ENCODE assay signal across 8 cellular contexts in genomic region chr16:66696669-66697630, GRCh38. TPM values are rescaled to one million over a fixed set of nuclear protein-coding genes. Genes with fewer than 3 reads are reported as not detected.
A peak's percentile ranks its signal among the peaks of the same experiment; 100 is the strongest.
DNase-seq lines count a peak whose midpoint lies in the region; ATAC-seq and TF ChIP-seq lines count a peak whose summit lies in the region.

CMTM4 (minus strand) TSS chr16:66696743; CDS start chr16:66696525, 218 bp downstream.

- peak within 1 kb of the TSS; percentile 62 to 68 for H3K4me3 ChIP-seq in left lung

- peaks cover 12 to 57% of the 10 kb centered on the region in 2 donors for H3K4me1 ChIP-seq in left lung

- peak within 1 kb of the TSS; percentile 73 to 82 for H3K27ac ChIP-seq in left lung

- ATAC-seq in GM18861 (IDR thresholded peaks at IDR 0.05; ENCODE audit: unreplicated experiment): peak; percentile 73
- ATAC-seq in HG03103 (IDR thresholded peaks at IDR 0.05; ENCODE audit: low read depth, unreplicated experiment): peak; percentile 88
- ATAC-seq in left lung: peak; percentile 93

- no peaks in the 10 kb centered on the region for H3K27me3 ChIP-seq in left lung

- intact Hi-C loops in left lung (cut with DNase I): no loop called here

- DNase-seq in AG08395 (ENCODE audit: low spot score) (peak; percentile 95), NCI-H460 (ENCODE audit: extremely low read depth, low read depth) (peak; percentile 92), dedifferentiated amniotic fluid mesenchymal stem cell (ENCODE audit: extremely low spot score) (peak; percentile 65), left lung (peak; percentile 89 to 98)
- peak; percentile 71 for DNase-seq in activated CD4-positive, alpha-beta T cell treated with anti-CD3 and anti-CD28 coated beads, Interleukin-2, amount 50 U/mL, for 1 hour
- peak; percentile 62 for DNase-seq in stimulated activated CD4-positive, alpha-beta T cell treated with anti-CD3 and anti-CD28 coated beads, Interleukin-1b, Interleukin-23, amount 100 ng/mL, for 48 hours

- H3K9me3 ChIP-seq in left lung: no peaks in the 10 kb centered on the region

- no peaks in the 10 kb centered on the region for H3K36me3 ChIP-seq in left lung

- TF ChIP-seq CTCF in left lung (IDR thresholded peaks at IDR 0.05): no peak

RNA-seq across cellular contexts. Expression of gene CMTM4, which starts in this region (rescaled TPM):
- total RNA-seq in NCI-H460 (2014; rRNA removed; shearing (Covaris generic)): 64.2 and 64.5 TPM in 2 replicates
- 70.9 and 82.3 TPM in 2 replicates for polyA plus RNA-seq in NCI-H460 (2014; cell fraction: nucleus; rRNA removed)
- total RNA-seq in left lung: 10 to 100 TPM; 64.0 to 72.3 TPM

Comparison
In these comparisons a context has a peak if more than half of its experiments do, and no peak if none do; other contexts are left out.
1. Peak in every context shown above with its lines: DNase-seq, ATAC-seq, H3K4me3 ChIP-seq and H3K27ac ChIP-seq.